Comparison of ENCODE assay signal across 1 cellular context in genomic region chr10:98488669-98489430, GRCh38.
A peak's percentile ranks its signal among the peaks of the same experiment; 100 is the strongest.
TF ChIP-seq lines count a peak whose summit lies in the region.

No MANE protein-coding gene starts in this region.

TF ChIP-seq in HepG2, 621 proteins besides CTCF, POLR2A, EP300 and RAD21 (continued from another document and continues in another):
- TF ChIP-seq, protein P1, sequence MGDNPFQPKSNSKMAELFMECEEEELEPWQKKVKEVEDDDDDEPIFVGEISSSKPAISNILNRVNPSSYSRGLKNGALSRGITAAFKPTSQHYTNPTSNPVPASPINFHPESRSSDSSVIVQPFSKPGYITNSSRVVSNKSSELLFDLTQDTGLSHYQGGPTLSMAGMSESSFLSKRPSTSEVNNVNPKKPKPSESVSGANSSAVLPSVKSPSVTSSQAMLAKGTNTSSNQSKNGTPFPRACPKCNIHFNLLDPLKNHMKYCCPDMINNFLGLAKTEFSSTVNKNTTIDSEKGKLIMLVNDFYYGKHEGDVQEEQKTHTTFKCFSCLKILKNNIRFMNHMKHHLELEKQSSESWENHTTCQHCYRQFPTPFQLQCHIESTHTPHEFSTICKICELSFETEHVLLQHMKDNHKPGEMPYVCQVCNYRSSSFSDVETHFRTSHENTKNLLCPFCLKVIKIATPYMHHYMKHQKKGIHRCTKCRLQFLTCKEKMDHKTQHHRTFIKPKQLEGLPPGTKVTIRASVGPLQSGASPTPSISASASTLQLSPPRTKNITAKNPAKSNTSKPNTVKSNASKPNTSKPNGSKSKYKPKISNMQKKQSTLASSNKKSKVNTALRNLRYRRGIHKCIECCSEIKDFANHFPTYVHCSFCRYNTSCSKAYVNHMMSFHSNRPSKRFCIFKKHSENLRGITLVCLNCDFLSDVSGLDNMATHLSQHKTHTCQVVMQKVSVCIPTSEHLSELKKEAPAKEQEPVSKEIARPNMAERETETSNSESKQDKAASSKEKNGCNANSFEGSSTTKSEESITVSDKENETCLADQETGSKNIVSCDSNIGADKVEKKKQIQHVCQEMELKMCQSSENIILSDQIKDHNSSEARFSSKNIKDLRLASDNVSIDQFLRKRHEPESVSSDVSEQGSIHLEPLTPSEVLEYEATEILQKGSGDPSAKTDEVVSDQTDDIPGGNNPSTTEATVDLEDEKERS (CRISPR knock-in tag; IDR thresholded peaks at IDR 0.05), result no peak
- TF ChIP-seq PRMT3 (CRISPR knock-in tag; IDR thresholded peaks at IDR 0.05; ENCODE audit: borderline replicate concordance, low read depth), result no peak
- no peak for TF ChIP-seq CREB1 (IDR thresholded peaks at IDR 0.05)
- TF ChIP-seq CREB1 (CRISPR knock-in tag; IDR thresholded peaks at IDR 0.05), result no peak
- TF ChIP-seq ZNF276 (CRISPR knock-in tag; IDR thresholded peaks at IDR 0.05; ENCODE audit: low read depth), result no peak
- no peak for TF ChIP-seq USF2 (IDR thresholded peaks at IDR 0.05; ENCODE audit: low read depth, low read length)
- TF ChIP-seq USF2 (CRISPR knock-in tag; IDR thresholded peaks at IDR 0.05; ENCODE audit: borderline replicate concordance), result no peak
- no peak for TF ChIP-seq KLF15 (CRISPR knock-in tag; IDR thresholded peaks at IDR 0.05; ENCODE audit: borderline replicate concordance)
- TF ChIP-seq PRDM10 (CRISPR knock-in tag; IDR thresholded peaks at IDR 0.05; ENCODE audit: low read depth), result no peak
- TF ChIP-seq ZNF530 (CRISPR knock-in tag; IDR thresholded peaks at IDR 0.05; ENCODE audit: low read depth), result no peak
- TF ChIP-seq ZFP1 (CRISPR knock-in tag; IDR thresholded peaks at IDR 0.05), result no peak
- TF ChIP-seq NFE2L2 (IDR thresholded peaks at IDR 0.05; ENCODE audit: low read length), result no peak
- TF ChIP-seq HNRNPL (IDR thresholded peaks at IDR 0.05; ENCODE audit: low read depth, low read length), result no peak
- TF ChIP-seq RORA (CRISPR knock-in tag; IDR thresholded peaks at IDR 0.05), result no peak
- no peak for TF ChIP-seq ZNF776 (CRISPR knock-in tag; IDR thresholded peaks at IDR 0.05)
- no peak for TF ChIP-seq HNRNPH1 (optimal IDR thresholded peaks at IDR 0.05; ENCODE audit: low read depth, low read length)
- no peak for TF ChIP-seq PHF8 (CRISPR knock-in tag; IDR thresholded peaks at IDR 0.05)
- TF ChIP-seq ZNF143 (CRISPR knock-in tag; IDR thresholded peaks at IDR 0.05), result no peak
- no peak for TF ChIP-seq HNF4G (IDR thresholded peaks at IDR 0.05; ENCODE audit: borderline replicate concordance, low read depth, low read length)
- TF ChIP-seq HNF4G (CRISPR knock-in tag; IDR thresholded peaks at IDR 0.05; ENCODE audit: borderline replicate concordance, low read depth), result no peak
- TF ChIP-seq, protein P2, sequence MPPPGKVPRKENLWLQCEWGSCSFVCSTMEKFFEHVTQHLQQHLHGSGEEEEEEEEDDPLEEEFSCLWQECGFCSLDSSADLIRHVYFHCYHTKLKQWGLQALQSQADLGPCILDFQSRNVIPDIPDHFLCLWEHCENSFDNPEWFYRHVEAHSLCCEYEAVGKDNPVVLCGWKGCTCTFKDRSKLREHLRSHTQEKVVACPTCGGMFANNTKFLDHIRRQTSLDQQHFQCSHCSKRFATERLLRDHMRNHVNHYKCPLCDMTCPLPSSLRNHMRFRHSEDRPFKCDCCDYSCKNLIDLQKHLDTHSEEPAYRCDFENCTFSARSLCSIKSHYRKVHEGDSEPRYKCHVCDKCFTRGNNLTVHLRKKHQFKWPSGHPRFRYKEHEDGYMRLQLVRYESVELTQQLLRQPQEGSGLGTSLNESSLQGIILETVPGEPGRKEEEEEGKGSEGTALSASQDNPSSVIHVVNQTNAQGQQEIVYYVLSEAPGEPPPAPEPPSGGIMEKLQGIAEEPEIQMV (CRISPR knock-in tag; IDR thresholded peaks at IDR 0.05; ENCODE audit: low read depth), result no peak
- no peak for TF ChIP-seq ZZZ3 (CRISPR knock-in tag; IDR thresholded peaks at IDR 0.05; ENCODE audit: borderline replicate concordance)
- TF ChIP-seq DR1 (CRISPR knock-in tag; IDR thresholded peaks at IDR 0.05), result no peak
- no peak for TF ChIP-seq ATRX (CRISPR knock-in tag; IDR thresholded peaks at IDR 0.05; ENCODE audit: borderline replicate concordance)
- TF ChIP-seq MAFF (IDR thresholded peaks at IDR 0.05; ENCODE audit: low read depth, low read length), result no peak
- no peak for TF ChIP-seq SETDB1 (CRISPR knock-in tag; IDR thresholded peaks at IDR 0.05; ENCODE audit: borderline replicate concordance)
- no peak for TF ChIP-seq PBX3 (CRISPR knock-in tag; IDR thresholded peaks at IDR 0.05; ENCODE audit: borderline replicate concordance)
- TF ChIP-seq ERF (CRISPR knock-in tag; IDR thresholded peaks at IDR 0.05), result no peak
- TF ChIP-seq, protein P3, sequence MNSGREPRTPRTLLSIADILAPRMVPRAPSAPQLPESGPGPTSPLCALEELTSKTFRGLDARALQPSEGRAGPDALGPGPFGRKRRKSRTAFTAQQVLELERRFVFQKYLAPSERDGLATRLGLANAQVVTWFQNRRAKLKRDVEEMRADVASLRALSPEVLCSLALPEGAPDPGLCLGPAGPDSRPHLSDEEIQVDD (CRISPR knock-in tag; IDR thresholded peaks at IDR 0.05; ENCODE audit: borderline replicate concordance), result no peak
- no peak for TF ChIP-seq HOXA7 (CRISPR knock-in tag; IDR thresholded peaks at IDR 0.05)
- no peak for TF ChIP-seq ATF4 (CRISPR knock-in tag; IDR thresholded peaks at IDR 0.05)
- TF ChIP-seq PLRG1 (conservative IDR thresholded peaks at IDR 0.05), result no peak
- no peak for TF ChIP-seq DNMT3B (CRISPR knock-in tag; conservative IDR thresholded peaks at IDR 0.05)
- no peak for TF ChIP-seq ZNF639 (CRISPR knock-in tag; conservative IDR thresholded peaks at IDR 0.05)
- TF ChIP-seq SMYD3 (CRISPR knock-in tag; IDR thresholded peaks at IDR 0.05), result no peak
- no peak for TF ChIP-seq KDM4B (CRISPR knock-in tag; IDR thresholded peaks at IDR 0.05)
- TF ChIP-seq ZKSCAN8 (CRISPR knock-in tag; IDR thresholded peaks at IDR 0.05; ENCODE audit: borderline replicate concordance), result no peak
- no peak for TF ChIP-seq CAMTA2 (CRISPR knock-in tag; IDR thresholded peaks at IDR 0.05; ENCODE audit: borderline replicate concordance)
- no peak for TF ChIP-seq KLF11 (CRISPR knock-in tag; IDR thresholded peaks at IDR 0.05)
- TF ChIP-seq ZBTB34 (CRISPR knock-in tag; IDR thresholded peaks at IDR 0.05), result no peak
- TF ChIP-seq ZNF460 (CRISPR knock-in tag; IDR thresholded peaks at IDR 0.05; ENCODE audit: borderline replicate concordance), result no peak
- TF ChIP-seq MEF2D (CRISPR knock-in tag; IDR thresholded peaks at IDR 0.05), result no peak
- TF ChIP-seq ZBTB7B (CRISPR knock-in tag; IDR thresholded peaks at IDR 0.05), result 0 out of 2 replicates have a peak, but pooled peaks have one; percentile 69
- TF ChIP-seq ZNF562 (CRISPR knock-in tag; IDR thresholded peaks at IDR 0.05; ENCODE audit: borderline replicate concordance), result no peak
- no peak for TF ChIP-seq IRF2 (CRISPR knock-in tag; IDR thresholded peaks at IDR 0.05)
- no peak for TF ChIP-seq CENPX (CRISPR knock-in tag; IDR thresholded peaks at IDR 0.05)
- no peak for TF ChIP-seq IKZF5 (CRISPR knock-in tag; IDR thresholded peaks at IDR 0.05)
